ENCODE assay signal across 17 cellular contexts in the genomic region with DNA sequence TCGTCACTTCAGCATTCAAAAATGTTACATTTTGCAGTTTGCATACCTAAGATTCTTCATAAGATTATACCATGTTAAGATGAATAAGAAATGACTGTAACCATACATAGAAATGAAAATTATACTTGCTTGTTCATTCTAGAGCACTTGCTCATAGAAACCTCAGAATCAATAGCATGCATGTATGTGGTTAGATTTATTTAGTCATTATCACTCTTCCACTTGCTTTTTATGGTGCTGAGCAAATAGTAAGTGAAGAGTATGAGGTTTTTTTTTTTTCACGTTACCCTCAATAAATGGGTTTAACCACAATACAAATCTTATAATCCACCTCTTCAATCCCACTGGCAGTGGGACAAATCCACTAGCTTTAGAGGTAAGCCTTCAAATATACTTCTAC.
DNase-seq lines count a peak whose midpoint lies in the region; ATAC-seq, FAIRE-seq and TF ChIP-seq lines count a peak whose summit lies in the region.
"Had no signal": no experiment of that assay in that cellular context is flagged by ENCODE, and none has a peak within 500 bp of the region (broad histone marks: within the 10 kb centered on the region; RNA-seq: fewer than 3 reads in every experiment).

No MANE protein-coding gene starts in this region.

- H3K9me2 ChIP-seq in GM23248 (ENCODE audit: insufficient read depth), result no peaks in the 10 kb centered on the region

- TF ChIP-seq CTCF in D721Med (IDR thresholded peaks at IDR 0.05; ENCODE audit: insufficient read depth, missing control alignments) (no peak), astrocyte of the cerebellum (IDR thresholded peaks at IDR 0.05; ENCODE audit: low read depth, low read length, missing control alignments) (no peak)

- H4K20me1 ChIP-seq in GM23248 (ENCODE audit: insufficient read depth), result no peaks in the 10 kb centered on the region

- H2AFZ ChIP-seq in GM23248, result no peak overlapping the region

- peak; percentile 35 for FAIRE-seq in D721Med (lab: Jason Lieb, UNC)
- FAIRE-seq: K562 had no signal

- H3K27ac ChIP-seq in GM23248, result no peak overlapping the region

- DNase-seq in D721Med (ENCODE audit: insufficient read length, low spot score) (no peak), HCEC 1CT (peak; percentile 72), astrocyte of the cerebellum (ENCODE audit: low read depth) (peak; percentile 38), myocyte (ENCODE audit: low read depth) (peak; percentile 1), GM23248 (no peak), hypothalamus (lab: John Stamatoyannopoulos, UW) (no peak), DMS 273 (lab: John Stamatoyannopoulos, UW; ENCODE audit: unreplicated experiment) (no peak)
- DNase-seq: ACHN; CD8-positive, alpha-beta T cell; DMS 273 treated with DMSO at 0.1 percent for 48 hours; NCI-H1436 treated with DMSO at 0.1 percent for 48 hours; NCI-H2081 treated with DMSO at 0.1 percent for 48 hours; NCI-H226; SHP77 treated with DMSO at 0.1 percent for 48 hours; SW 1271 had no signal

- no peaks in the 10 kb centered on the region for H3K36me3 ChIP-seq in GM23248 (ENCODE audit: low read depth)

- no peaks in the 10 kb centered on the region for H3K27me3 ChIP-seq in GM23248 (replicated peaks; ENCODE audit: insufficient read depth)

- H3K4me2 ChIP-seq in GM23248 (ENCODE audit: unreplicated experiment), result no peak overlapping the region

- no peak overlapping the region for H3K4me3 ChIP-seq in astrocyte of the cerebellum (ENCODE audit: low read depth, low read length)
- H3K4me3 ChIP-seq in GM23248, result no peak overlapping the region
- H3K4me3 ChIP-seq: K562 had no signal

- H3K9ac ChIP-seq in GM23248, result no peak overlapping the region

- in situ Hi-C loops in astrocyte of the cerebellum (cut with HindIII; ENCODE audit: low sequenced_read_pairs), result no loop called here
- in situ Hi-C loops in GM23248 (cut with MboI), result no loop called here

- ATAC-seq in GM19452 (IDR thresholded peaks at IDR 0.05; ENCODE audit: unreplicated experiment), result no peak
- ATAC-seq: CD8-positive, alpha-beta T cell; K562 had no signal

- 28 to 36% methylated on average over 2 of the region's 2 CpGs for WGBS in GM23248 (ENCODE audit: low coverage in 1 of 2, low lambda C conversion rate in 2 of 2, missing lambda C conversion rate in 2 of 2), 2 experiments

- H3K4me1 ChIP-seq in GM23248 (ENCODE audit: insufficient read depth), result no peaks in the 10 kb centered on the region

- no peaks in the 10 kb centered on the region for H3K9me3 ChIP-seq in GM23248 (ENCODE audit: low read depth)

- no peaks in the 10 kb centered on the region for H3K79me2 ChIP-seq in GM23248 (ENCODE audit: insufficient read depth)

- no peaks in the 10 kb centered on the region for H3F3A ChIP-seq in GM23248 (ENCODE audit: insufficient read depth)

Comparison
In these comparisons a context has a peak if more than half of its experiments do, and no peak if none do; other contexts are left out.
1. DNase-seq: peak in HCEC 1CT (single experiment), astrocyte of the cerebellum (single experiment) and myocyte (single experiment); none in D721Med (single experiment), GM23248 (single experiment), hypothalamus (0 of 51) and DMS 273 (single experiment).